ENCODE assay signal across 26 cellular contexts in the genomic region with DNA sequence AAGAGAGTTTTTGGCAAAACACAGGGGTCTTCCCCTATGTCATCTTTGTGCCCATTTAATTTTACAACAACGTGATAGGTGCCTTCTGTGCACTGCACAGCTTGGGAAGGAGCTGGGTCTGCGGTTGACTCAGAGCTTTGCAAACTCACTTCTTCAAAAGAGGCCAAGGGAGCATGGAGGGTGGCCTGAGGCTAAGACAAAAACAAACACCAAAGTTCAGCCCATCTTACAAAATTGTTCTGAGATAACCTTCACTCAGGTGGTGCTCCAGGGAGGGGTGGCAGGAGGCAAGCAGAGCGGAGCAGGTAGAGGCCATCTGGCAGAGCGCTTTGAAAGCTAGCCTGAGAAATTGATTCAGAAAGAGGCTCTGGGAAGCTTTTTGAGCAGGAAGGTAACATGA.
"Had no signal": no experiment of that assay in that cellular context is flagged by ENCODE, and none has a peak within 500 bp of the region (broad histone marks: within the 10 kb centered on the region; RNA-seq: fewer than 3 reads in every experiment).

No MANE protein-coding gene starts in this region.

- H3K27me3 ChIP-seq: left lung, ovary, right atrium auricular region, suprapubic skin, tibial artery, upper lobe of right lung had no signal

- H3K36me3 ChIP-seq: heart left ventricle, left lung, ovary, right atrium auricular region, suprapubic skin, thoracic aorta, tibial artery had no signal

- H3K9me3 Mint-ChIP-seq: mesothelial cell of epicardium; naive thymus-derived CD4-positive, alpha-beta T cell; natural killer cell treated with Interleukin-12 subunit alpha and Interleukin-12 subunit beta and Interleukin-15 and Interleukin-18, amount 100 ng/mL, for 72 hours; stimulated activated naive B cell treated with anti-CD40 and anti-IgM and Interleukin-4, amounts not matched to agents 10 μg/mL and 1 μg/mL and 100 μg/mL, for 72 hours had no signal

- H3K27me3 Mint-ChIP-seq: progenitor cell of endocrine pancreas had no signal

- DNase-seq: heart left ventricle; kidney glomerular epithelial cell; left cardiac atrium; left lung; mesendoderm; mucosa of descending colon; naive thymus-derived CD4-positive, alpha-beta T cell; ovary; stimulated activated CD4-positive, alpha-beta T cell treated with anti-CD3 and anti-CD28 coated beads, Interleukin-12 subunit alpha, Interleukin-12 subunit beta, amount 100 ng/mL, for 4 hours; stimulated activated CD4-positive, alpha-beta T cell treated with anti-CD3 and anti-CD28 coated beads, Interleukin-15, amount 100 ng/mL, for 24 hours; stimulated activated CD4-positive, alpha-beta T cell treated with anti-CD3 and anti-CD28 coated beads, Interleukin-2, amount 100 ng/mL, for 24 hours; stimulated activated CD4-positive, alpha-beta T cell treated with anti-CD3 and anti-CD28 coated beads, Interleukin-4, amount 100 ng/mL, for 1 hour; stimulated activated naive B cell treated with anti-CD40 and anti-IgM and Interleukin-4, amounts not matched to agents 10 μg/mL and 1 μg/mL and 100 μg/mL, for 72 hours; stimulated activated naive CD8-positive, alpha-beta T cell treated with anti-CD3 and anti-CD28 coated beads, Interleukin-15, Interleukin-2, amounts not matched to agents 100 U/mL and 50 U/mL, for 24 hours; tibial artery; trophoblast cell; upper lobe of right lung had no signal

- H3K4me3 ChIP-seq: heart left ventricle, left lung, lung, mucosa of descending colon, ovary, right atrium auricular region, skin epidermis, suprapubic skin, thoracic aorta, tibial artery, upper lobe of right lung had no signal

- H3K27ac ChIP-seq: heart left ventricle, left lung, ovary, right atrium auricular region, skin epidermis, suprapubic skin, thoracic aorta, tibial artery, upper lobe of right lung had no signal

- H3K4me1 ChIP-seq: heart left ventricle, left lung, right atrium auricular region, tibial artery, upper lobe of right lung had no signal

- H3K27ac Mint-ChIP-seq: mesothelial cell of epicardium; naive thymus-derived CD4-positive, alpha-beta T cell; natural killer cell treated with Interleukin-12 subunit alpha and Interleukin-12 subunit beta and Interleukin-15 and Interleukin-18, amount 100 ng/mL, for 72 hours; progenitor cell of endocrine pancreas; stimulated activated naive B cell treated with anti-CD40 and anti-IgM and Interleukin-4, amounts not matched to agents 10 μg/mL and 1 μg/mL and 100 μg/mL, for 72 hours had no signal

- H3K4me1 Mint-ChIP-seq: naive thymus-derived CD4-positive, alpha-beta T cell; stimulated activated naive B cell treated with anti-CD40 and anti-IgM and Interleukin-4, amounts not matched to agents 10 μg/mL and 1 μg/mL and 100 μg/mL, for 72 hours had no signal

- H3K9me3 ChIP-seq: heart left ventricle, left lung, mucosa of descending colon, ovary, right atrium auricular region, suprapubic skin, thoracic aorta, tibial artery, upper lobe of right lung had no signal

- H3K4me3 Mint-ChIP-seq: mesothelial cell of epicardium; naive thymus-derived CD4-positive, alpha-beta T cell; natural killer cell treated with Interleukin-12 subunit alpha and Interleukin-12 subunit beta and Interleukin-15 and Interleukin-18, amount 100 ng/mL, for 72 hours; stimulated activated naive B cell treated with anti-CD40 and anti-IgM and Interleukin-4, amounts not matched to agents 10 μg/mL and 1 μg/mL and 100 μg/mL, for 72 hours had no signal

- ATAC-seq: heart left ventricle; left cardiac atrium; left lung; mucosa of descending colon; naive thymus-derived CD4-positive, alpha-beta T cell; natural killer cell treated with Interleukin-12 subunit alpha and Interleukin-12 subunit beta and Interleukin-15 and Interleukin-18, amount 100 ng/mL, for 72 hours; sciatic nerve; stimulated activated naive B cell treated with anti-CD40 and anti-IgM and Interleukin-4, amounts not matched to agents 10 μg/mL and 1 μg/mL and 100 μg/mL, for 72 hours; stimulated activated naive CD8-positive, alpha-beta T cell treated with anti-CD3 and anti-CD28 coated beads, Interleukin-15, Interleukin-2, amounts not matched to agents 100 U/mL and 50 U/mL, for 24 hours; upper lobe of right lung had no signal

- H3K36me3 Mint-ChIP-seq: mesothelial cell of epicardium; natural killer cell treated with Interleukin-12 subunit alpha and Interleukin-12 subunit beta and Interleukin-15 and Interleukin-18, amount 100 ng/mL, for 72 hours; stimulated activated naive B cell treated with anti-CD40 and anti-IgM and Interleukin-4, amounts not matched to agents 10 μg/mL and 1 μg/mL and 100 μg/mL, for 72 hours had no signal
